1 cellular context compared by ENCODE assay signal in genomic region chr1:209414803-209415329, GRCh38.
TF ChIP-seq lines count a peak whose summit lies in the region.

No MANE protein-coding gene starts in this region.

TF ChIP-seq in IMR-90, 13 proteins besides CTCF, POLR2A, EP300 and RAD21:
- no peak for TF ChIP-seq CEBPB (IDR thresholded peaks at IDR 0.05; ENCODE audit: low read depth, low read length)
